Comparison of ENCODE assay signal across 13 cellular contexts in the genomic region with DNA sequence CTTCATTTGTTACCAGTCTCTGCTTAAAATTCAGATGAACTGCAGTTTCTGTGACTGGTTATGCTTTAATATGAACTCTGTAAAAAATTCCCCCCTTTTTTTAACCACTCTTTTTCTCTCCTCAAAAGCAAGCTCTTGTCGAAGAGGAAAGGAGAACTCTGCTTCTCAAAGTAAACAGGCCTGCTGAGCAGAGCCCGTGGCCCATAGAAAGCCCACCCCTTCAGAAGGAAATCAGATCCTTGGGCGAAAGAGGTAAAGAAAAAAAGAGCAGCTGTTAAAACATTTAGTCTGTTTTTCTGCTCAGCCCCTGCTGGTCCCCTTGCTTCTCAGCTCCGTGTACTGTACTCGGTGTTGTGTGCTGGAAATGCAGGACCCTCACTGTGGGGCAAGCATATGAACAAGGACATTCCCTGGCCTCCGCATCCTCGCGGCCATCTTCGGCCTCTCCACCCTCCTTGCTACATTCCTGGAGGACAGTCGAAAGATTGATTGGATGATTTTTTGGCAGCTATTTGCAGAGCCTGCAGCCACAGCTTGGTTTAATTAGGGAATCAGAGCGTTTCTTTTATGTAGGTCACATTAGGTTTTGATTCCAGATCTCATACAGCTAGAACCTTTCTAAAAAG.
DNase-seq lines count a peak whose midpoint lies in the region; ATAC-seq and TF ChIP-seq lines count a peak whose summit lies in the region.
"Had no signal": no experiment of that assay in that cellular context is flagged by ENCODE, and none has a peak within 500 bp of the region (broad histone marks: within the 10 kb centered on the region; RNA-seq: fewer than 3 reads in every experiment).

No MANE protein-coding gene starts in this region.

- H3K4me3 Mint-ChIP-seq in progenitor cell of endocrine pancreas (ENCODE audit: low read depth) = peak overlapping the region; percentile 51
- H3K4me3 Mint-ChIP-seq in T-helper 2 cell treated with Interferon-gamma antibody and Interleukin-4, amounts not matched to agents 5 μg/mL and 100 μg/mL, for 36 hours = no peak overlapping the region
- H3K4me3 Mint-ChIP-seq in activated naive CD8-positive, alpha-beta T cell treated with anti-CD3 and anti-CD28 coated beads for 36 hours = no peak overlapping the region
- H3K4me3 Mint-ChIP-seq: activated naive CD4-positive, alpha-beta T cell treated with anti-CD3 and anti-CD28 coated beads, Interleukin-2, amount 50 U/mL, for 24 hours had no signal

- no peaks in the 10 kb centered on the region for H3K36me3 Mint-ChIP-seq in progenitor cell of endocrine pancreas (ENCODE audit: insufficient read depth)
- H3K36me3 Mint-ChIP-seq in T-helper 2 cell treated with Interferon-gamma antibody and Interleukin-4, amounts not matched to agents 5 μg/mL and 100 μg/mL, for 36 hours (ENCODE audit: low read depth) = no peaks in the 10 kb centered on the region
- no peaks in the 10 kb centered on the region for H3K36me3 Mint-ChIP-seq in activated naive CD8-positive, alpha-beta T cell treated with anti-CD3 and anti-CD28 coated beads for 36 hours
- H3K36me3 Mint-ChIP-seq: activated naive CD4-positive, alpha-beta T cell treated with anti-CD3 and anti-CD28 coated beads, Interleukin-2, amount 50 U/mL, for 24 hours had no signal

- no peaks in the 10 kb centered on the region for H3K27me3 Mint-ChIP-seq in progenitor cell of endocrine pancreas
- H3K27me3 Mint-ChIP-seq in T-helper 2 cell treated with Interferon-gamma antibody and Interleukin-4, amounts not matched to agents 5 μg/mL and 100 μg/mL, for 36 hours (ENCODE audit: low read depth) = no peaks in the 10 kb centered on the region
- peaks cover 6% of the 10 kb centered on the region for H3K27me3 Mint-ChIP-seq in activated naive CD8-positive, alpha-beta T cell treated with anti-CD3 and anti-CD28 coated beads for 36 hours
- H3K27me3 Mint-ChIP-seq: activated naive CD4-positive, alpha-beta T cell treated with anti-CD3 and anti-CD28 coated beads, Interleukin-2, amount 50 U/mL, for 24 hours had no signal

- no peak for TF ChIP-seq CTCF in fibroblast of mammary gland (conservative IDR thresholded peaks at IDR 0.05; ENCODE audit: control insufficient read depth, insufficient read depth, low read depth, low read length)
- no peak for TF ChIP-seq CTCF in progenitor cell of endocrine pancreas (IDR thresholded peaks at IDR 0.05; ENCODE audit: unreplicated experiment)

- in situ Hi-C loops in G401 (cut with HindIII; ENCODE audit: low sequenced_read_pairs) = no loop called here

- no peak overlapping the region for H3K4me3 ChIP-seq in fibroblast of mammary gland (ENCODE audit: control insufficient read depth, low read depth, low read length)
- H3K4me3 ChIP-seq: heart right ventricle had no signal

- peak; percentile 54 for DNase-seq in G401 (ENCODE audit: low spot score)
- peak; percentile 75 for DNase-seq in NCI-H748 (lab: John Stamatoyannopoulos, UW; ENCODE audit: unreplicated experiment)
- peak; percentile 92 for DNase-seq in fibroblast of mammary gland (ENCODE audit: low read depth)
- peak; percentile 9 for DNase-seq in progenitor cell of endocrine pancreas (ENCODE audit: low spot score, unreplicated experiment)
- no peak for DNase-seq in T-helper 2 cell treated with Interferon-gamma antibody and Interleukin-4, amounts not matched to agents 5 μg/mL and 100 μg/mL, for 36 hours (ENCODE audit: low spot score)
- DNase-seq in NCI-H526 treated with DMSO at 0.1 percent for 48 hours (lab: John Stamatoyannopoulos, UW) = no peak
- no peak for DNase-seq in activated naive CD8-positive, alpha-beta T cell treated with anti-CD3 and anti-CD28 coated beads for 36 hours
- DNase-seq: GF-D8; heart right ventricle; NCI-H510A; stimulated activated naive CD4-positive, alpha-beta T cell treated with Interleukin-2 at 50 U/mL for 16 hours had no signal

- no peaks in the 10 kb centered on the region for H3K9me3 Mint-ChIP-seq in progenitor cell of endocrine pancreas (ENCODE audit: low read depth)
- H3K9me3 Mint-ChIP-seq in T-helper 2 cell treated with Interferon-gamma antibody and Interleukin-4, amounts not matched to agents 5 μg/mL and 100 μg/mL, for 36 hours = no peaks in the 10 kb centered on the region
- H3K9me3 Mint-ChIP-seq in activated naive CD8-positive, alpha-beta T cell treated with anti-CD3 and anti-CD28 coated beads for 36 hours = no peaks in the 10 kb centered on the region
- H3K9me3 Mint-ChIP-seq: activated naive CD4-positive, alpha-beta T cell treated with anti-CD3 and anti-CD28 coated beads, Interleukin-2, amount 50 U/mL, for 24 hours had no signal

- H3K4me1 Mint-ChIP-seq in progenitor cell of endocrine pancreas (ENCODE audit: low read depth) = peaks cover 33% of the 10 kb centered on the region
- H3K4me1 Mint-ChIP-seq in T-helper 2 cell treated with Interferon-gamma antibody and Interleukin-4, amounts not matched to agents 5 μg/mL and 100 μg/mL, for 36 hours (ENCODE audit: low read depth) = no peaks in the 10 kb centered on the region
- H3K4me1 Mint-ChIP-seq in activated naive CD8-positive, alpha-beta T cell treated with anti-CD3 and anti-CD28 coated beads for 36 hours = no peaks in the 10 kb centered on the region
- H3K4me1 Mint-ChIP-seq: activated naive CD4-positive, alpha-beta T cell treated with anti-CD3 and anti-CD28 coated beads, Interleukin-2, amount 50 U/mL, for 24 hours had no signal

- peak overlapping the region; percentile 90 for H3K27ac Mint-ChIP-seq in progenitor cell of endocrine pancreas
- no peak overlapping the region for H3K27ac Mint-ChIP-seq in T-helper 2 cell treated with Interferon-gamma antibody and Interleukin-4, amounts not matched to agents 5 μg/mL and 100 μg/mL, for 36 hours
- H3K27ac Mint-ChIP-seq in activated naive CD8-positive, alpha-beta T cell treated with anti-CD3 and anti-CD28 coated beads for 36 hours = no peak overlapping the region
- H3K27ac Mint-ChIP-seq: activated naive CD4-positive, alpha-beta T cell treated with anti-CD3 and anti-CD28 coated beads, Interleukin-2, amount 50 U/mL, for 24 hours had no signal

- ATAC-seq in GM18517 (IDR thresholded peaks at IDR 0.05; ENCODE audit: unreplicated experiment) = no peak

Comparison
In these comparisons a context has a peak if more than half of its experiments do, and no peak if none do; other contexts are left out.
1. DNase-seq: peak in G401 (single experiment), NCI-H748 (single experiment), fibroblast of mammary gland (single experiment) and progenitor cell of endocrine pancreas (single experiment); none in T-helper 2 cell treated with Interferon-gamma antibody and Interleukin-4, amounts not matched to agents 5 μg/mL and 100 μg/mL, for 36 hours (single experiment), NCI-H526 treated with DMSO at 0.1 percent for 48 hours (single experiment) and activated naive CD8-positive, alpha-beta T cell treated with anti-CD3 and anti-CD28 coated beads for 36 hours (single experiment).